1 cellular context compared by ENCODE assay signal in the genomic region with DNA sequence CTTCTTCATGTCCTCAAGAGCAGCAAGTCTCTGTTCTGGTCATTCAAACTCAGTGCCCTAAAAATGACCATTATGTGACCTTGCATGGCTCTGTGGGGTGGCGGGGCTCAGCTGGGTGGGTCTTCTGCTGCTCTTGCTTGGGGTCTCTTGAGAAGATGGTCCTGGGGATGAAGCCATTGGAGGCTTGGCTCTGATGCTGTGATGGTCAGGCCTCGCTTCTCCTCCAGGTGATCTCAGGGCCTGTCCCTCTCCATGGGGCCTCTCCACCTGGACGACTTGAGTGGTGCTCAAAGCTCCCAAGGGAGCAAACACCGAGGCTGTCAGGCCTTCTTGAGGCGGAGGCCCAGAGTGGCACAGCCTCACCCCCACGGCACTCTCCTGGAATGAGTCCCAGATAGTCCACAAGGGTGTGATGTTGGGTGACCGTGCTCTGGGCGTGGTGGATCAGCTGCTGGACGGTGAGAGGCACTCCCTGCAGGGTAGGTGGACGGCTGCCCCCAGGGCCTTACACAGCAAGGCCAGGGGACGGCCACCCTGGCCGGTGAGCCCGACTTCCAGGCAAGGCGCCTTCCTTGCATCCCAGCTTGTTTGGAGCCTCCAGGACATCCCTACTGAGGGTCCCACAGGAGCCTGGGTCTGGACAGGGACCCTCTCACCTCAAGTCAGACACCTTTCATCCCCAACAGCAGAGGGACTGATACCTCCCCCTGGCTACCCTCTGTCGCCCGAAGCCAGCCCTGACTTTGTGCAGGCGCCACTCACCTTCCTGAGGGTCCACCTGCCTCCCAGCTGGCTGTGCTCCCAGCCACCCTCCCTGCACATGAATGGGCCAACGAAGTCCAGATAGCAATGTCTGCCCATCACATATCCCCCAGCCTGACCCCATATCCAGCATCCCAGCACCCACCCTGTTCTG.
TF ChIP-seq lines count a peak whose summit lies in the region.

No MANE protein-coding gene starts in this region.

TF ChIP-seq in A549, 52 proteins besides CTCF, POLR2A, EP300 and RAD21:
- TF ChIP-seq HES2 (IDR thresholded peaks at IDR 0.05), result no peak
- TF ChIP-seq MYC (IDR thresholded peaks at IDR 0.05; ENCODE audit: borderline replicate concordance, low read length), result no peak
- no peak for TF ChIP-seq MAFK (IDR thresholded peaks at IDR 0.05; ENCODE audit: partially characterized antibody)
- no peak for TF ChIP-seq ZNF302 (CRISPR knock-in tag; IDR thresholded peaks at IDR 0.05)
- no peak for TF ChIP-seq EHMT2 (IDR thresholded peaks at IDR 0.05; ENCODE audit: low read depth)
- no peak for TF ChIP-seq HOXB5 (CRISPR knock-in tag; IDR thresholded peaks at IDR 0.05)
- TF ChIP-seq, protein P1, sequence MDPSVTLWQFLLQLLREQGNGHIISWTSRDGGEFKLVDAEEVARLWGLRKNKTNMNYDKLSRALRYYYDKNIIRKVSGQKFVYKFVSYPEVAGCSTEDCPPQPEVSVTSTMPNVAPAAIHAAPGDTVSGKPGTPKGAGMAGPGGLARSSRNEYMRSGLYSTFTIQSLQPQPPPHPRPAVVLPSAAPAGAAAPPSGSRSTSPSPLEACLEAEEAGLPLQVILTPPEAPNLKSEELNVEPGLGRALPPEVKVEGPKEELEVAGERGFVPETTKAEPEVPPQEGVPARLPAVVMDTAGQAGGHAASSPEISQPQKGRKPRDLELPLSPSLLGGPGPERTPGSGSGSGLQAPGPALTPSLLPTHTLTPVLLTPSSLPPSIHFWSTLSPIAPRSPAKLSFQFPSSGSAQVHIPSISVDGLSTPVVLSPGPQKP (IDR thresholded peaks at IDR 0.05; ENCODE audit: low read depth, low read length), result no peak
- TF ChIP-seq, protein P2, sequence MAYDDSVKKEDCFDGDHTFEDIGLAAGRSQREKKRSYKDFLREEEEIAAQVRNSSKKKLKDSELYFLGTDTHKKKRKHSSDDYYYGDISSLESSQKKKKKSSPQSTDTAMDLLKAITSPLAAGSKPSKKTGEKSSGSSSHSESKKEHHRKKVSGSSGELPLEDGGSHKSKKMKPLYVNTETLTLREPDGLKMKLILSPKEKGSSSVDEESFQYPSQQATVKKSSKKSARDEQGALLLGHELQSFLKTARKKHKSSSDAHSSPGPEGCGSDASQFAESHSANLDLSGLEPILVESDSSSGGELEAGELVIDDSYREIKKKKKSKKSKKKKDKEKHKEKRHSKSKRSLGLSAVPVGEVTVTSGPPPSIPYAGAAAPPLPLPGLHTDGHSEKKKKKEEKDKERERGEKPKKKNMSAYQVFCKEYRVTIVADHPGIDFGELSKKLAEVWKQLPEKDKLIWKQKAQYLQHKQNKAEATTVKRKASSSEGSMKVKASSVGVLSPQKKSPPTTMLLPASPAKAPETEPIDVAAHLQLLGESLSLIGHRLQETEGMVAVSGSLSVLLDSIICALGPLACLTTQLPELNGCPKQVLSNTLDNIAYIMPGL (CRISPR knock-in tag; IDR thresholded peaks at IDR 0.05; ENCODE audit: borderline replicate concordance), result no peak
- TF ChIP-seq CBX8 (IDR thresholded peaks at IDR 0.05), result no peak
- TF ChIP-seq EHF (CRISPR knock-in tag; IDR thresholded peaks at IDR 0.05), result no peak
- no peak for TF ChIP-seq HEYL (CRISPR knock-in tag; IDR thresholded peaks at IDR 0.05)
- TF ChIP-seq FOSL2 (IDR thresholded peaks at IDR 0.05), result no peak
- TF ChIP-seq FOSL2 (CRISPR knock-in tag; IDR thresholded peaks at IDR 0.05), result no peak
